ENCODE assay signal across 8 cellular contexts in the genomic region with DNA sequence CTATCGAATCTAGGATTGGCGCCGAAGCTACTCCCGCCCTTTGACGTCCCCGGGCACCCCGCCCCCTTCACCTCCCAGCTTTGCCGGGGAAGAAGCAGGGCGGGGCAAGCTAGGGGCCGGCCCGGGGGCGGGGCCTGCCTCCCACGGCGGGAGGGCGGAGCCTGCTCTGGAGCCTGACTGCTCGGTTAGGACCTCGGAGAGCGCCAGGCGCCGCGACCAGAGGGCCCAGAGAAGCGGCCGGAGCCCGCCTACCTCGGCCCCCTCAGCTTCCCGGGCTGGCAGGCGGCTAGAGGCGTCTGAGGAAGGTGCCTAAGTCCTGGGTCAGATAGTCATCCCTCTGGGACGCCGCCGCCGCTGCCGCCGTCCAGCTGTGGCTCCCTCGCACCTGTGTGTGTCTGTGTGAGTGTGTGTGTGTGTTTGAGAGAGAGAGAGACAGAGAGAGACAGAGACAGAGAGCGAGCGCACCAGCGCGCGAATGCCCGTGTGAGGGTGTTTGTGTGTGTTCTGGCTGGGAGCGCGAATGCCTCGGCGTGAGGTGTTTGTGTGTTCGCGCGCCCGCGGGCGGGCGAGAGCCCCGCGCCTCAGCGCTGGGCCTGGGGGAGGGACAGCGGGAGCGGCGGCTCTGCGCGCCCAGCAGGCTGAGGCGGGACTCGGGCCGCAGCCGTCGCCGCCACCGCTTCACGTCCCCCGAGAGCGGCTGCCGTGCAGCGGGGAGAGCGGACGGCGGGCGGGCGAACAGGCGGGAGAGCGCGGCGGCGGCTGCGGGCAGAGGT. TPM values are rescaled to one million over a fixed set of nuclear protein-coding genes. Genes with fewer than 3 reads are reported as not detected.
DNase-seq lines count a peak whose midpoint lies in the region; ATAC-seq and TF ChIP-seq lines count a peak whose summit lies in the region.

Gene STXBP5L (plus strand): TSS at position 176 of the 773 bp plus-strand sequence. CDS start 1,374 bp downstream, outside the sequence.

- H3K27me3 ChIP-seq in Peyer's patch (no peaks in the 10 kb centered on the region), ascending aorta (no peaks in the 10 kb centered on the region)

- H3K4me3 ChIP-seq in Peyer's patch: peak within 1 kb of the TSS; percentile 4 to 59 (median 43)
- peak within 1 kb of the TSS; percentile 61 to 64 for H3K4me3 ChIP-seq in ascending aorta

- H3K36me3 ChIP-seq in Peyer's patch: no peaks in the 10 kb centered on the region
- H3K36me3 ChIP-seq in ascending aorta: no peaks in the 10 kb centered on the region

- no peak for TF ChIP-seq CTCF in Peyer's patch (IDR thresholded peaks at IDR 0.05)
- TF ChIP-seq CTCF in ascending aorta (IDR thresholded peaks at IDR 0.05): no peak

- H3K27ac ChIP-seq in Peyer's patch (no peak within 1 kb of the TSS), ascending aorta (no peak within 1 kb of the TSS)

- H3K4me1 ChIP-seq in Peyer's patch (peaks cover 0 to 16% (median 2%) of the 10 kb centered on the region in 4 donors), ascending aorta (peaks cover 6 to 9% of the 10 kb centered on the region in 2 donors)

- intact Hi-C loops in ascending aorta (cut with DNase I): no loop called here

- H3K9me3 ChIP-seq in Peyer's patch: no peaks in the 10 kb centered on the region
- no peaks in the 10 kb centered on the region for H3K9me3 ChIP-seq in ascending aorta

- TF ChIP-seq POLR2A in Peyer's patch (IDR thresholded peaks at IDR 0.05): no peak

- DNase-seq in DMS153 treated with DMSO at 0.1 percent for 48 hours (lab: John Stamatoyannopoulos, UW; ENCODE audit: unreplicated experiment) (peak; percentile 98), Peyer's patch (peak in 2 of 3 donors; percentile 71 to 88), ascending aorta (ENCODE audit: low spot score in 2 of 2) (peak in 1 of 2 donors; percentile 63), hippocampal formation (lab: John Stamatoyannopoulos, UW) (peak; percentile 56 to 78), renal cortical epithelial cell (ENCODE audit: low read depth) (peak; percentile 41), MV-4-11 (lab: John Stamatoyannopoulos, UW) (no peak)

- ATAC-seq in GM19468 (IDR thresholded peaks at IDR 0.05; ENCODE audit: extremely low read depth, unreplicated experiment): peak; percentile 70
- peak; percentile 95 for ATAC-seq in HG03565 (IDR thresholded peaks at IDR 0.05; ENCODE audit: unreplicated experiment)

RNA-seq across cellular contexts. Expression of gene STXBP5L, which starts in this region (rescaled TPM):
- total RNA-seq in Peyer's patch (1 to 10 TPM in 1 of 4 donors, under 1 TPM in 3; under 0.01 to 1.1 (median 0.22) TPM), ascending aorta (not detected), renal cortical epithelial cell (0.05 TPM in 1 of 2 replicates, not detected in the other)

Comparison
In these comparisons a context has a peak if more than half of its experiments do, and no peak if none do; other contexts are left out.
1. Peak in DNase-seq in renal cortical epithelial cell; RNA of the gene not detected or under 1 TPM.